ENCODE assay signal across 17 cellular contexts in the genomic region with DNA sequence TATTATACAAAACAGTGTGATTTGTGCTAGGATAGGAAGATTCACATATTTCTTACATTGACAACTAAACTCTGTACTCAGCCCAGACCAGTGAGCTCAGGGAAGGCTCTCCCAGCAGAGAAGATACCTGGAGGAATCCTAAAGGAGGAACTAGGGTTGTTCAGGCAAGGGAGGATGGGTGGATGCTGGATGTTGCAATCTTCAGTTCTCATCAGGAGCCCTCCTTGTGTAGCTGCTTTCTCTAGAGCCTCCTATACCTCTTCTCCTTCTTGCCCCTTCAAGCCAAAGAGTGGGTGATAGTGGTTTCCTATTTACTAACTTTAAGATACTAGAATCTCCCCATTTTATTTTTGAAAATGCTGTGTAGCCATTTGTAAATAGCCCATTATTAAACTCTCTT.
DNase-seq lines count a peak whose midpoint lies in the region; ATAC-seq, FAIRE-seq and TF ChIP-seq lines count a peak whose summit lies in the region.
"Had no signal": no experiment of that assay in that cellular context is flagged by ENCODE, and none has a peak within 500 bp of the region (broad histone marks: within the 10 kb centered on the region; RNA-seq: fewer than 3 reads in every experiment).

No MANE protein-coding gene starts in this region.

- H4K91ac ChIP-seq in H1 (replicated peaks; ENCODE audit: insufficient read length, low read length), result no peak overlapping the region

- peaks cover 6 to 31% (median 21%) of the 10 kb centered on the region in 4 experiments; a peak in 6 of 7 replicates for H3K4me1 ChIP-seq in H1 (replicated peaks in 1 of 4; ENCODE audit: control insufficient read depth in 3 of 4, insufficient read depth in 4 of 4, low read length in 3 of 4)

- H2BK20ac ChIP-seq in H1 (ENCODE audit: low read length), result no peak overlapping the region

- H3K14ac ChIP-seq in H1 (ENCODE audit: insufficient read length), result no peak overlapping the region

- no peaks in the 10 kb centered on the region for H3K36me3 ChIP-seq in H1 (ENCODE audit: control insufficient read depth in 2 of 4, insufficient read depth in 4 of 4, low read length in 3 of 4)
- H3K36me3 ChIP-seq: HAP-1 had no signal

- H2AFZ ChIP-seq in H1 (ENCODE audit: low read length), result no peak overlapping the region
- H2AFZ ChIP-seq: GM23338 had no signal

- FAIRE-seq in H1 (lab: Jason Lieb, UNC), result no peak
- no peak for FAIRE-seq in urothelium cell line (lab: Jason Lieb, UNC)
- no peak for FAIRE-seq in H54 (lab: Jason Lieb, UNC)
- FAIRE-seq: GM12878, GM18507 had no signal

- H4K5ac ChIP-seq in H1 (ENCODE audit: insufficient read length, low read depth, low read length), result no peak overlapping the region

- no peak overlapping the region for H2BK5ac ChIP-seq in H1 (ENCODE audit: low read depth, low read length)

- no peak overlapping the region for H3K23ac ChIP-seq in H1 (ENCODE audit: insufficient read length)

- H4K8ac ChIP-seq in H1 (ENCODE audit: extremely low read depth, insufficient read depth, low read length), result no peak overlapping the region

- no peak for TF ChIP-seq RAD21 in H1 (IDR thresholded peaks at IDR 0.05 in 1 of 2, conservative IDR thresholded peaks at IDR 0.05 in 1 of 2; ENCODE audit: low read depth in 2 of 2, low read length in 2 of 2)

- TF ChIP-seq EP300 in H1 (IDR thresholded peaks at IDR 0.05; ENCODE audit: borderline replicate concordance in 1 of 2, low read depth in 2 of 2, low read length in 2 of 2), result no peak

- TF ChIP-seq POLR2A in H1 (IDR thresholded peaks at IDR 0.05; ENCODE audit: control extremely low read depth in 1 of 2, low read depth in 2 of 2, low read length in 2 of 2) (no peak), H54 (IDR thresholded peaks at IDR 0.05; ENCODE audit: low read depth, low read length) (no peak)

- POLR2A ChIA-PET in H1 (lab: Charles Lee; ENCODE audit: partially characterized antibody), result no interaction called here

- H2BK120ac ChIP-seq in H1 (replicated peaks; ENCODE audit: low read depth, low read length), result no peak overlapping the region

- H3K4me3 ChIP-seq in H1 (ENCODE audit: extremely low read depth in 1 of 4, insufficient read depth in 2 of 4, low read depth in 3 of 4, low read length in 4 of 4), result no peak overlapping the region
- H3K4me3 ChIP-seq: GM12878, GM23338, HAP-1 had no signal

- no peaks in the 10 kb centered on the region for H3K23me2 ChIP-seq in H1 (ENCODE audit: low read depth, low read length)

- no peaks in the 10 kb centered on the region for H3K79me1 ChIP-seq in H1 (ENCODE audit: low read depth, low read length)

- no peak overlapping the region for H3K4ac ChIP-seq in H1 (replicated peaks; ENCODE audit: insufficient read length, low read depth, low read length)

- H3K4me2 ChIP-seq in H1 (ENCODE audit: insufficient read depth in 1 of 2, low read depth in 2 of 2, low read length in 2 of 2), result no peak overlapping the region
- H3K4me2 ChIP-seq: GM23338 had no signal

- no peak for TF ChIP-seq CTCF in H1 (IDR thresholded peaks at IDR 0.05; ENCODE audit: control extremely low read depth in 1 of 3, insufficient read depth in 1 of 3, low read depth in 1 of 3, low read length in 3 of 3)

- H3K27me3 ChIP-seq in H1 (replicated peaks in 1 of 4; ENCODE audit: control insufficient read depth in 3 of 4, extremely low read depth in 1 of 4, insufficient read depth in 3 of 4, low read length in 3 of 4), result peaks cover 0 to 30% (median 17%) of the 10 kb centered on the region in 4 experiments; a peak in 6 of 7 replicates

- no peak overlapping the region for H2AK5ac ChIP-seq in H1 (ENCODE audit: low read depth, low read length)

- H4K20me1 ChIP-seq in H1 (replicated peaks in 1 of 2; ENCODE audit: control insufficient read depth in 1 of 2, insufficient read depth in 2 of 2, low read length in 2 of 2), result no peaks in the 10 kb centered on the region

- peak; percentile 7 for DNase-seq in SIG-M5 treated with dmso at 0.1 percent for 504 hours (lab: John Stamatoyannopoulos, UW; ENCODE audit: unreplicated experiment)
- DNase-seq in SIG-M5 (lab: John Stamatoyannopoulos, UW), result no peak
- DNase-seq in OCI-M1 (lab: John Stamatoyannopoulos, UW), result peak; percentile 18
- no peak for DNase-seq in H1 (ENCODE audit: low read depth in 1 of 2, low spot score in 2 of 2)
- no peak for DNase-seq in urothelium cell line (ENCODE audit: low spot score)
- no peak for DNase-seq in H54 (ENCODE audit: insufficient read length, low spot score)
- DNase-seq: C1 segment of cervical spinal cord; Calu3; CD4-positive, alpha-beta T cell; DMS 273 treated with DMSO at 0.1 percent for 48 hours; DMS79 had no signal

- no peak overlapping the region for H3K56ac ChIP-seq in H1 (replicated peaks; ENCODE audit: insufficient read length, low read depth, low read length)

- no peak for ATAC-seq in HG02571 (IDR thresholded peaks at IDR 0.05; ENCODE audit: unreplicated experiment)
- ATAC-seq: GM12878, GM23338 had no signal

- no peak overlapping the region for H3K9ac ChIP-seq in H1 (replicated peaks in 1 of 4; ENCODE audit: extremely low read depth in 1 of 4, low read depth in 3 of 4, low read length in 3 of 4)

- no peaks in the 10 kb centered on the region for H3K79me2 ChIP-seq in H1 (ENCODE audit: control insufficient read depth in 1 of 2, insufficient read depth in 2 of 2, low read length in 2 of 2)

- CTCF ChIA-PET in H1 (lab: Charles Lee; ENCODE audit: partially characterized antibody), result interaction anchor here (0.8 to 1.6 kb wide), 7 partner anchors 11 to 150 kb away, joined by 3 to 6 read pairs (median 3); no protein-coding TSS in a partner anchor

- no peak overlapping the region for H2BK15ac ChIP-seq in H1 (ENCODE audit: low read length)

- H3K27ac ChIP-seq in H1 (ENCODE audit: low read depth, low read length), result no peak overlapping the region
- H3K27ac ChIP-seq: HL-60 had no signal

- peak overlapping the region; percentile 15; the same call in 1 of the 2 replicates for H3K18ac ChIP-seq in H1 (ENCODE audit: extremely low read depth, low read length)

- H3K9me3 ChIP-seq in H1 (ENCODE audit: insufficient read depth in 2 of 2, low read depth in 1 of 2, low read length in 1 of 2), result no peaks in the 10 kb centered on the region
- H3K9me3 ChIP-seq: HAP-1 had no signal

- no peak overlapping the region for H2BK12ac ChIP-seq in H1 (ENCODE audit: low read depth, low read length)

TF ChIP-seq in H1, 55 proteins besides CTCF, POLR2A, EP300 and RAD21:
- TF ChIP-seq CEBPB (IDR thresholded peaks at IDR 0.05; ENCODE audit: low read depth, low read length) (peak; percentile 75; the same call in 1 of the 2 replicates), CBX8 (IDR thresholded peaks at IDR 0.05; ENCODE audit: borderline replicate concordance, low read depth, low read length) (no peak), TBP (IDR thresholded peaks at IDR 0.05; ENCODE audit: low read depth, low read length) (no peak)

Comparison
In these comparisons a context has a peak if more than half of its experiments do, and no peak if none do; other contexts are left out.
1. DNase-seq: peak in SIG-M5 treated with dmso at 0.1 percent for 504 hours (single experiment) and OCI-M1 (single experiment); none in SIG-M5 (single experiment), H1 (0 of 2), urothelium cell line (single experiment) and H54 (single experiment).